ENCODE assay signal across 10 cellular contexts in genomic region chr12:26121323-26121740, GRCh38. TPM values are rescaled to one million over a fixed set of nuclear protein-coding genes. Genes with fewer than 3 reads are reported as not detected.
DNase-seq lines count a peak whose midpoint lies in the region; ATAC-seq lines count a peak whose summit lies in the region.
"Had no signal": no experiment of that assay in that cellular context is flagged by ENCODE, and none has a peak within 500 bp of the region (broad histone marks: within the 10 kb centered on the region; RNA-seq: fewer than 3 reads in every experiment).

No MANE protein-coding gene starts in this region.

- POLR2A ChIA-PET in activated naive CD8-positive, alpha-beta T cell treated with anti-CD3 and anti-CD28 coated beads, Interleukin-2, amount 10 ng/mL, durations not matched to agents 7 days and 5 days (lab: Charles Lee): interaction anchor here (1.8 kb wide), 1 partner anchor 711 kb away, joined by 4 read pairs; the partner anchor contains the start of gene ITPR2

- H3K27me3 Mint-ChIP-seq in T-helper 2 cell treated with Interferon-gamma antibody and Interleukin-4, amounts not matched to agents 5 μg/mL and 100 μg/mL, for 36 hours (ENCODE audit: low read depth): peaks cover 81% of the 10 kb centered on the region
- H3K27me3 Mint-ChIP-seq in activated naive CD8-positive, alpha-beta T cell treated with anti-CD3 and anti-CD28 coated beads, Interleukin-2, amount 10 ng/mL, durations not matched to agents 7 days and 5 days: peaks cover 81% of the 10 kb centered on the region

- DNase-seq in T-helper 2 cell treated with Interferon-gamma antibody and Interleukin-4, amounts not matched to agents 5 μg/mL and 100 μg/mL, for 36 hours (ENCODE audit: low spot score): no peak
- DNase-seq in T-helper 2 cell (no peak), iris pigment epithelial cell (ENCODE audit: low read depth) (peak; percentile 1), substantia nigra (lab: John Stamatoyannopoulos, UW) (peak in 4 of 49 donors; percentile 10 to 24 (median 18)), NCI-H2227 treated with DMSO at 0.1 percent for 48 hours (lab: John Stamatoyannopoulos, UW) (no peak), LoVo (ENCODE audit: low spot score) (no peak)
- DNase-seq in activated naive CD8-positive, alpha-beta T cell treated with anti-CD3 and anti-CD28 coated beads, Interleukin-2, amount 10 ng/mL, durations not matched to agents 7 days and 5 days: no peak
- DNase-seq: Karpas-422, WERI-Rb-1 had no signal

- peaks cover 22% of the 10 kb centered on the region for H3K4me1 Mint-ChIP-seq in T-helper 2 cell treated with Interferon-gamma antibody and Interleukin-4, amounts not matched to agents 5 μg/mL and 100 μg/mL, for 36 hours (ENCODE audit: low read depth)
- peaks cover 26% of the 10 kb centered on the region for H3K4me1 Mint-ChIP-seq in activated naive CD8-positive, alpha-beta T cell treated with anti-CD3 and anti-CD28 coated beads, Interleukin-2, amount 10 ng/mL, durations not matched to agents 7 days and 5 days

- no peaks in the 10 kb centered on the region for H3K36me3 Mint-ChIP-seq in T-helper 2 cell treated with Interferon-gamma antibody and Interleukin-4, amounts not matched to agents 5 μg/mL and 100 μg/mL, for 36 hours (ENCODE audit: low read depth)
- H3K36me3 Mint-ChIP-seq in activated naive CD8-positive, alpha-beta T cell treated with anti-CD3 and anti-CD28 coated beads, Interleukin-2, amount 10 ng/mL, durations not matched to agents 7 days and 5 days: no peaks in the 10 kb centered on the region

- no peaks in the 10 kb centered on the region for H3K9me3 Mint-ChIP-seq in T-helper 2 cell treated with Interferon-gamma antibody and Interleukin-4, amounts not matched to agents 5 μg/mL and 100 μg/mL, for 36 hours
- no peaks in the 10 kb centered on the region for H3K9me3 Mint-ChIP-seq in activated naive CD8-positive, alpha-beta T cell treated with anti-CD3 and anti-CD28 coated beads, Interleukin-2, amount 10 ng/mL, durations not matched to agents 7 days and 5 days

- ATAC-seq in activated naive CD8-positive, alpha-beta T cell treated with anti-CD3 and anti-CD28 coated beads, Interleukin-2, amount 10 ng/mL, durations not matched to agents 7 days and 5 days (ENCODE audit: low read depth): no peak
- ATAC-seq in HG02870 (IDR thresholded peaks at IDR 0.05; ENCODE audit: unreplicated experiment): no peak

- H3K4me3 Mint-ChIP-seq in T-helper 2 cell treated with Interferon-gamma antibody and Interleukin-4, amounts not matched to agents 5 μg/mL and 100 μg/mL, for 36 hours: peak overlapping the region; percentile 69
- H3K4me3 Mint-ChIP-seq in activated naive CD8-positive, alpha-beta T cell treated with anti-CD3 and anti-CD28 coated beads, Interleukin-2, amount 10 ng/mL, durations not matched to agents 7 days and 5 days: peak overlapping the region; percentile 63

- H3K27ac ChIP-seq in substantia nigra (ENCODE audit: low read depth, low read length, poor library complexity, severe bottlenecking): peak overlapping the region; percentile 98
- H3K27ac ChIP-seq: WERI-Rb-1 had no signal

- H3K27ac Mint-ChIP-seq in T-helper 2 cell treated with Interferon-gamma antibody and Interleukin-4, amounts not matched to agents 5 μg/mL and 100 μg/mL, for 36 hours: no peak overlapping the region
- no peak overlapping the region for H3K27ac Mint-ChIP-seq in activated naive CD8-positive, alpha-beta T cell treated with anti-CD3 and anti-CD28 coated beads, Interleukin-2, amount 10 ng/mL, durations not matched to agents 7 days and 5 days

RNA-seq across cellular contexts. Expression of gene BHLHE41, which starts 3.5 kb away (rescaled TPM):
- under 1 TPM in 1 of 2 experiments, not detected in 1; 0.36 TPM for total RNA-seq in activated naive CD8-positive, alpha-beta T cell treated with anti-CD3 and anti-CD28 coated beads, Interleukin-2, amount 10 ng/mL, durations not matched to agents 7 days and 5 days
